Comparison of ENCODE assay signal across 18 cellular contexts in genomic region chr2:241501551-241501950, GRCh38. TPM values are rescaled to one million over a fixed set of nuclear protein-coding genes. Genes with fewer than 3 reads are reported as not detected.
DNase-seq lines count a peak whose midpoint lies in the region; ATAC-seq, FAIRE-seq and TF ChIP-seq lines count a peak whose summit lies in the region.
"Had no signal": no experiment of that assay in that cellular context is flagged by ENCODE, and none has a peak within 500 bp of the region (broad histone marks: within the 10 kb centered on the region; RNA-seq: fewer than 3 reads in every experiment).

No MANE protein-coding gene starts in this region.

- H3K14ac ChIP-seq in neuronal stem cell (ENCODE audit: low read length) = no peak overlapping the region

- DNase-seq in SK-N-SH (peak; percentile 12), GM12878 (ENCODE audit: low read depth, low spot score) (no peak), neuronal stem cell (ENCODE audit: low spot score) (no peak), spleen (peak; percentile 60), WERI-Rb-1 (no peak), activated gamma-delta T cell treated with Interleukin-2 at 50 U/mL for 16 hours (no peak), G401 (ENCODE audit: low spot score) (no peak)
- DNase-seq: CD4-positive, alpha-beta memory T cell; DMS153; DMS79; GF-D8; HFFc6; IMR-90 had no signal

- H4K20me1 ChIP-seq in SK-N-SH (ENCODE audit: insufficient read depth) = peaks cover 49% of the 10 kb centered on the region
- peaks cover 2% of the 10 kb centered on the region; the same call in 1 of the 2 replicates for H4K20me1 ChIP-seq in GM12878 (ENCODE audit: control insufficient read depth, insufficient read depth)

- no peak overlapping the region for H3K18ac ChIP-seq in neuronal stem cell (ENCODE audit: low read length)

- H4K8ac ChIP-seq in neuronal stem cell (ENCODE audit: low read depth, low read length) = peak overlapping the region; percentile 1

- H3K9me2 ChIP-seq in SK-N-SH = no peaks in the 10 kb centered on the region

- in situ Hi-C loops in GM12878 (cut with MboI) = no loop called here
- in situ Hi-C loops in G401 (cut with HindIII; ENCODE audit: low sequenced_read_pairs) = no loop called here

- H3K27me3 ChIP-seq in SK-N-SH (ENCODE audit: insufficient read depth) = no peaks in the 10 kb centered on the region
- H3K27me3 ChIP-seq in GM12878 (replicated peaks in 1 of 2; ENCODE audit: control insufficient read depth in 2 of 2, insufficient read depth in 2 of 2, low read length in 1 of 2) = no peaks in the 10 kb centered on the region
- no peaks in the 10 kb centered on the region for H3K27me3 ChIP-seq in neuronal stem cell (ENCODE audit: control insufficient read depth in 3 of 3, insufficient read depth in 3 of 3, low read depth in 1 of 3, low read length in 3 of 3)
- H3K27me3 ChIP-seq in spleen (replicated peaks in 1 of 7) = no peaks in the 10 kb centered on the region
- no peaks in the 10 kb centered on the region for H3K27me3 ChIP-seq in WERI-Rb-1 (ENCODE audit: insufficient read depth, low read depth, severe bottlenecking)
- H3K27me3 ChIP-seq: BLaER1 had no signal

- no peak overlapping the region for H2AFZ ChIP-seq in SK-N-SH (ENCODE audit: low read depth)
- H2AFZ ChIP-seq in GM12878 (ENCODE audit: control insufficient read depth, low read depth, low read length) = no peak overlapping the region
- no peak overlapping the region for H2AFZ ChIP-seq in neuronal stem cell (ENCODE audit: low read length)

- TF ChIP-seq EP300 in SK-N-SH (IDR thresholded peaks at IDR 0.05; ENCODE audit: borderline replicate concordance in 1 of 2, low read depth in 1 of 2, low read length in 1 of 2) = no peak
- TF ChIP-seq EP300 in GM12878 (IDR thresholded peaks at IDR 0.05; ENCODE audit: borderline replicate concordance in 1 of 2, control insufficient read depth in 1 of 2, low read depth in 2 of 2, low read length in 2 of 2) = no peak

- ATAC-seq in SK-N-SH treated with all-trans-retinoic acid at 6 μM for 48 hours (no peak), GM12878 (no peak)
- ATAC-seq: HCT116 had no signal

- H2BK15ac ChIP-seq in neuronal stem cell (ENCODE audit: low read length) = no peak overlapping the region

- no peak overlapping the region for H2BK120ac ChIP-seq in neuronal stem cell (ENCODE audit: low read depth, low read length)

- no peak overlapping the region for H4K91ac ChIP-seq in neuronal stem cell (ENCODE audit: low read depth, low read length, poor library complexity)

- TF ChIP-seq POLR2A in GM12878 (IDR thresholded peaks at IDR 0.05; ENCODE audit: low read depth, low read length) (peak; percentile 5; the same call in 1 of the 2 replicates), spleen (IDR thresholded peaks at IDR 0.05) (no peak)

- intact Hi-C loops in GM12878 (cut with micrococcal nuclease; ENCODE audit: unreplicated experiment) = no loop called here
- intact Hi-C loops in spleen (cut with DNase I; ENCODE audit: low total_unique reads) = no loop called here

- H3K27ac ChIP-seq in SK-N-SH (ENCODE audit: low read depth in 2 of 2, low read length in 1 of 2) (no peak overlapping the region), GM12878 (ENCODE audit: control insufficient read depth, insufficient read depth) (no peak overlapping the region), neuronal stem cell (replicated peaks; ENCODE audit: low read length) (no peak overlapping the region), spleen (no peak overlapping the region), WERI-Rb-1 (no peak overlapping the region)
- H3K27ac ChIP-seq: 22Rv1, BLaER1, HL-60 had no signal

- H3K9me3 ChIP-seq in SK-N-SH (no peaks in the 10 kb centered on the region), GM12878 (replicated peaks; ENCODE audit: control insufficient read depth, insufficient read depth, low read length) (no peaks in the 10 kb centered on the region), neuronal stem cell (replicated peaks in 1 of 2; ENCODE audit: control insufficient read depth in 2 of 2, insufficient read depth in 1 of 2, low read depth in 1 of 2, low read length in 2 of 2) (no peaks in the 10 kb centered on the region), spleen (no peaks in the 10 kb centered on the region), WERI-Rb-1 (ENCODE audit: severe bottlenecking) (no peaks in the 10 kb centered on the region)
- H3K9me3 ChIP-seq: BLaER1 had no signal

- H2BK5ac ChIP-seq in neuronal stem cell (ENCODE audit: low read length) = no peak overlapping the region

- no peaks in the 10 kb centered on the region for H3F3A ChIP-seq in SK-N-SH (replicated peaks; ENCODE audit: insufficient read depth)

- TF ChIP-seq CTCF in SK-N-SH (IDR thresholded peaks at IDR 0.05) (no peak), GM12878 (IDR thresholded peaks at IDR 0.05 in 2 of 3, conservative IDR thresholded peaks at IDR 0.05 in 1 of 3; ENCODE audit: control insufficient read depth in 2 of 3, extremely low read depth in 1 of 3, insufficient read depth in 1 of 3, low read depth in 3 of 3, low read length in 3 of 3) (no peak), spleen (IDR thresholded peaks at IDR 0.05 in 8 of 11, conservative IDR thresholded peaks at IDR 0.05 in 3 of 11) (no peak), WERI-Rb-1 (IDR thresholded peaks at IDR 0.05; ENCODE audit: low read depth, low read length) (no peak)

- RAD21 ChIA-PET in GM12878 (lab: Charles Lee; ENCODE audit: unreplicated experiment) = no interaction called here

- CTCF ChIA-PET in SK-N-SH (lab: Yijun Ruan, JAX) (no interaction called here), GM12878 (lab: Yijun Ruan, JAX) (no interaction called here)

- H3K23ac ChIP-seq in neuronal stem cell (ENCODE audit: low read depth, low read length, poor library complexity) = no peak overlapping the region

- no peak overlapping the region for H3K4me2 ChIP-seq in SK-N-SH
- no peak overlapping the region for H3K4me2 ChIP-seq in GM12878 (ENCODE audit: control insufficient read depth, insufficient read depth)
- H3K4me2 ChIP-seq in neuronal stem cell (ENCODE audit: insufficient read depth, low read length, poor library complexity, severe bottlenecking) = no peak overlapping the region
- H3K4me2 ChIP-seq: BLaER1 had no signal

- SMC1A ChIA-PET in GM12878 (lab: Charles Lee; ENCODE audit: uncharacterized antibody, unreplicated experiment) = no interaction called here

- H3K79me1 ChIP-seq in neuronal stem cell (ENCODE audit: low read depth, low read length) = peaks cover 23% of the 10 kb centered on the region

- no peak overlapping the region for H3K4ac ChIP-seq in neuronal stem cell (ENCODE audit: low read length)

- H3K36me3 ChIP-seq in SK-N-SH (replicated peaks in 1 of 2; ENCODE audit: control insufficient read depth in 1 of 2, insufficient read depth in 2 of 2, low read length in 1 of 2) (peaks cover 0 to 40% of the 10 kb centered on the region in 2 experiments), GM12878 (ENCODE audit: control insufficient read depth in 2 of 2, insufficient read depth in 2 of 2, low read length in 1 of 2) (peaks cover 2 to 7% of the 10 kb centered on the region in 2 experiments; a peak in 3 of 4 replicates), neuronal stem cell (replicated peaks in 1 of 2; ENCODE audit: control insufficient read depth in 2 of 2, insufficient read depth in 2 of 2, low read length in 2 of 2) (peaks cover 35 to 87% of the 10 kb centered on the region in 2 donors), spleen (peaks cover 0 to 66% (median 30%) of the 10 kb centered on the region in 6 donors), WERI-Rb-1 (peaks cover 84% of the 10 kb centered on the region)

- WGBS in SK-N-SH (ENCODE audit: low lambda C conversion rate) = 97% methylated on average over 14 of the region's 17 CpGs
- WGBS in GM12878 (ENCODE audit: insufficient coverage, insufficient replicate concordance, low lambda C conversion rate, missing lambda C conversion rate) = 97% methylated on average over 13 of the region's 17 CpGs
- no CpG with 5 or more reads among the region's 17 CpGs for WGBS in neuronal stem cell (ENCODE audit: extremely low coverage in 2 of 2, insufficient read length in 2 of 2, insufficient replicate concordance in 1 of 2), 2 donors
- 93 to 97% (median 96%) methylated on average over 17 of the region's 17 CpGs for WGBS in spleen, 5 donors

- no peak overlapping the region for H3K4me3 ChIP-seq in SK-N-SH (ENCODE audit: low read depth in 2 of 2, low read length in 1 of 2)
- H3K4me3 ChIP-seq in GM12878 = no peak overlapping the region
- H3K4me3 ChIP-seq in neuronal stem cell (ENCODE audit: low read length in 2 of 2) = no peak overlapping the region
- no peak overlapping the region for H3K4me3 ChIP-seq in spleen
- no peak overlapping the region for H3K4me3 ChIP-seq in WERI-Rb-1 (ENCODE audit: low read depth, low read length)
- H3K4me3 ChIP-seq: BLaER1 had no signal

- H3K79me2 ChIP-seq in SK-N-SH (ENCODE audit: insufficient read depth) = peaks cover 59% of the 10 kb centered on the region
- H3K79me2 ChIP-seq in GM12878 (ENCODE audit: control insufficient read depth, insufficient read depth, low read length) = peaks cover 18% of the 10 kb centered on the region

- no peak overlapping the region for H2BK12ac ChIP-seq in neuronal stem cell (ENCODE audit: low read length)

- POLR2A ChIA-PET in SK-N-SH (lab: Yijun Ruan, JAX) (no interaction called here), GM12878 (lab: Charles Lee) (no interaction called here)

- H2AK5ac ChIP-seq in neuronal stem cell (ENCODE audit: low read depth, low read length) = no peak overlapping the region

- no peak for TF ChIP-seq RAD21 in SK-N-SH (IDR thresholded peaks at IDR 0.05; ENCODE audit: low read length)
- TF ChIP-seq RAD21 in GM12878 (IDR thresholded peaks at IDR 0.05; ENCODE audit: insufficient read depth, low read depth, low read length) = no peak

- no peak overlapping the region for H3K9ac ChIP-seq in SK-N-SH
- no peak overlapping the region for H3K9ac ChIP-seq in GM12878 (ENCODE audit: control insufficient read depth, insufficient read depth, low read length)
- H3K9ac ChIP-seq in neuronal stem cell (ENCODE audit: low read depth, low read length, poor library complexity) = no peak overlapping the region
- H3K9ac ChIP-seq: BLaER1 had no signal

- no peak for FAIRE-seq in GM12878 (lab: Jason Lieb, UNC)

- peaks cover 0 to 17% of the 10 kb centered on the region in 2 experiments; a peak in 1 of 4 replicates for H3K4me1 ChIP-seq in SK-N-SH (ENCODE audit: control insufficient read depth in 1 of 2, insufficient read depth in 2 of 2, low read depth in 1 of 2, low read length in 1 of 2)
- H3K4me1 ChIP-seq in GM12878 (ENCODE audit: control insufficient read depth, insufficient read depth, low read length) = no peaks in the 10 kb centered on the region
- peaks cover 0 to 4% of the 10 kb centered on the region in 2 donors for H3K4me1 ChIP-seq in neuronal stem cell (ENCODE audit: control insufficient read depth in 2 of 2, insufficient read depth in 1 of 2, low read depth in 1 of 2, low read length in 2 of 2)
- peaks cover 7 to 30% (median 18%) of the 10 kb centered on the region in 6 donors for H3K4me1 ChIP-seq in spleen

- no TSS peak for BruUV-seq in GM12878 (replicated peaks; lab: Mats Ljungman, UMichigan)

RNA-seq across cellular contexts. Expression of gene STK25, which starts 6.8 kb away (rescaled TPM):
- polyA plus RNA-seq in SK-N-SH (2012; rRNA removed) (236 and 268 TPM in 2 replicates), GM12878 (2011; rRNA removed) (69.7 and 154 TPM in 2 replicates), GM12878 (2014; fragmentation: Illumina TruSeq; extraction: Trizol) (48.8 and 84.0 TPM in 2 replicates), GM12878 (2014; fragmentation: Nextera tagmentation; extraction: Ambion mirVana) (10 to 100 TPM in 1 of 2 experiments, 1 to 10 TPM in 1; 6.0 to 14.0 TPM), GM12878 (2014; rRNA removed) (135 and 161 TPM in 2 replicates), GM12878 (2016; fragmentation: Nextera tagmentation; extraction: Ambion mirVana) (10 to 100 TPM; 88.1 to 90.5 TPM), spleen (100 to 1,000 TPM; 133 to 254 (median 213) TPM)
- 94.5 and 143 TPM in 2 replicates for polyA plus RNA-seq in SK-N-SH (2012; cell fraction: cytosol; rRNA removed)
- polyA plus RNA-seq in SK-N-SH (2012; cell fraction: nucleus; rRNA removed) = 855 and 923 TPM in 2 replicates
- 156 and 202 TPM in 2 replicates for total RNA-seq in GM12878 (2013; cell fraction: nucleolus; rRNA removed)
- total RNA-seq in GM12878 (2014; rRNA removed) (104 and 122 TPM in 2 replicates), GM12878 (2014; rRNA removed; fragmentation: Illumina TruSeq; extraction: Trizol) (49.5 and 52.7 TPM in 2 replicates), GM12878 (2021) (104 and 108 TPM in 2 replicates), spleen (100 to 1,000 TPM; 127 to 217 (median 167) TPM)
- polyA plus RNA-seq in GM12878 (2011; ENCODE audit: low read depth) = 41.4 TPM
- polyA plus RNA-seq in GM12878 (2011; cell fraction: cytosol; rRNA removed) = 148 and 164 TPM in 2 replicates
- 692 and 693 TPM in 2 replicates for polyA plus RNA-seq in GM12878 (2011; cell fraction: nucleus; rRNA removed)
- 86.4 and 98.6 TPM in 2 replicates for polyA plus RNA-seq in GM12878 (2012)
- polyA minus RNA-seq in GM12878 (2011; rRNA and poly(A)+ RNA removed) = 124 and 146 TPM in 2 replicates
- 39.0 and 42.9 TPM in 2 replicates for polyA minus RNA-seq in GM12878 (2011; cell fraction: cytosol; rRNA and poly(A)+ RNA removed)
- polyA minus RNA-seq in GM12878 (2011; cell fraction: nucleus; rRNA and poly(A)+ RNA removed) = 76.0 and 109 TPM in 2 replicates
- polyA plus RNA-seq in neuronal stem cell (2013, experiment 1 of 2) = 129 TPM
- polyA plus RNA-seq in neuronal stem cell (2013, experiment 2 of 2) = 118 TPM
- 299 and 330 TPM in 2 replicates for total RNA-seq in G401 (2014; rRNA removed; shearing (Covaris generic))

RNA-seq across cellular contexts. Expression of gene BOK, which starts 57.0 kb away (rescaled TPM):
- polyA plus RNA-seq in SK-N-SH (2012; rRNA removed) (1.7 and 1.9 TPM in 2 replicates), GM12878 (2011; rRNA removed) (not detected in 2 replicates), GM12878 (2014; fragmentation: Illumina TruSeq; extraction: Trizol) (not detected in 2 replicates), GM12878 (2014; fragmentation: Nextera tagmentation; extraction: Ambion mirVana) (not detected), GM12878 (2014; rRNA removed) (0.09 TPM in 1 of 2 replicates, not detected in the other), GM12878 (2016; fragmentation: Nextera tagmentation; extraction: Ambion mirVana) (under 1 TPM in 1 of 2 experiments, not detected in 1; 0.12 TPM), spleen (1 to 10 TPM; 3.0 to 7.2 (median 4.5) TPM)
- polyA plus RNA-seq in SK-N-SH (2012; cell fraction: cytosol; rRNA removed) = 0.62 and 1.3 TPM in 2 replicates
- 2.8 and 3.1 TPM in 2 replicates for polyA plus RNA-seq in SK-N-SH (2012; cell fraction: nucleus; rRNA removed)
- total RNA-seq in GM12878 (2013; cell fraction: nucleolus; rRNA removed) = not detected in 2 replicates
- total RNA-seq in GM12878 (2014; rRNA removed) (not detected in 2 replicates), GM12878 (2014; rRNA removed; fragmentation: Illumina TruSeq; extraction: Trizol) (0.04 TPM in 1 of 2 replicates, not detected in the other), GM12878 (2021) (0.08 and 0.15 TPM in 2 replicates), spleen (10 to 100 TPM in 4 of 7 donors, 1 to 10 TPM in 3; 6.5 to 19.4 (median 13.0) TPM)
- polyA plus RNA-seq in GM12878 (2011; ENCODE audit: low read depth) = 0.09 TPM
- polyA plus RNA-seq in GM12878 (2011; cell fraction: cytosol; rRNA removed) = not detected in 2 replicates
- polyA plus RNA-seq in GM12878 (2011; cell fraction: nucleus; rRNA removed) = not detected in 2 replicates
- polyA plus RNA-seq in GM12878 (2012) = 0.07 TPM in 2 replicates
- polyA minus RNA-seq in GM12878 (2011; rRNA and poly(A)+ RNA removed) = not detected in 2 replicates
- 0.52 and 0.53 TPM in 2 replicates for polyA minus RNA-seq in GM12878 (2011; cell fraction: cytosol; rRNA and poly(A)+ RNA removed)
- polyA minus RNA-seq in GM12878 (2011; cell fraction: nucleus; rRNA and poly(A)+ RNA removed) = 0.19 TPM in 1 of 2 replicates, not detected in the other
- 5.1 TPM for polyA plus RNA-seq in neuronal stem cell (2013, experiment 1 of 2)
- 4.7 TPM for polyA plus RNA-seq in neuronal stem cell (2013, experiment 2 of 2)
- total RNA-seq in G401 (2014; rRNA removed; shearing (Covaris generic)) = 26.9 and 36.3 TPM in 2 replicates
- total RNA-seq: CD4-positive, alpha-beta memory T cell had no signal
- polyA plus RNA-seq: CD4-positive, alpha-beta memory T cell had no signal

Comparison
In these comparisons a context has a peak if more than half of its experiments do, and no peak if none do; other contexts are left out.
1. DNase-seq: peak in SK-N-SH (single experiment) and spleen (single experiment); none in GM12878 (single experiment), neuronal stem cell (single experiment), WERI-Rb-1 (single experiment), activated gamma-delta T cell treated with Interleukin-2 at 50 U/mL for 16 hours (single experiment) and G401 (single experiment).
2. RNA of gene BOK, which starts 57.0 kb away (total RNA-seq): 26.9 to 36.3 TPM in G401 and 6.5 to 19.4 TPM in spleen; 0.04 to 0.15 TPM in GM12878; every median in the first group is over 4 times any median in the second.